In the genomic region with DNA sequence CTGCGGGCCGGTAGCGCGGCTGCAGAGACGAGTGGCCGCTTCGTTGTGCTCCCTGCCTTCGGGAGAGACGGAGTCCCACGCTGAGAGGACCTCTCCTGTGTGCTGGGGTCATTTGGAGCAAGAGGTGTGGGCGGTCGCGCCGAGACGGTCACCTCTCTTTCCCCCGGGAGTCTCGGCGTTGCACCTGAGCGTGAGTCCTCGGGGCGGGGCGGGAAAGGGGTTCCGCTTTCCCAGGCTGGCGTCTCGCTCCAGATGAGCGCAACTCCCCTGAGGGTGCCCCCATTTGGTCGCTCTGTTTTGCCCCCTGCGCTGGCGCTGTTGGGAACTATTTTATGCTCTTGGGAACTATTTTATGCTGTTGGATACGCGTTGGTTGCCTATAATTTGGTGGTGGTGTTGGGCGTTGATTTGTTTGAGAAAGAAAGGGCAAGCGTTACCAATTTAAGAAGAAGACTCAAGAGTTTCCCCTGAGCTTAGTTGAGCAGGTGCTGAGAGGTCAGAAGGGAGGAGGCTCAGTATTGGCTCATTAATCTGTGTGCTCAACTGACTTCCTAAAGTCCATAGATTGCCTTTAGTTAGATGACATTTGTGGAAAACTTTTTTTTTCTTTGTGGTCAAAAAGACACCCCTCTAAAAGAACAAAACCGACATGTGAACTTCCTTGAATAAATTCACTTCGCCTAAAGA, we compare ENCODE assay signal across 8 cellular contexts. TPM values are rescaled to one million over a fixed set of nuclear protein-coding genes. Genes with fewer than 3 reads are reported as not detected.
DNase-seq lines count a peak whose midpoint lies in the region; ATAC-seq, FAIRE-seq and TF ChIP-seq lines count a peak whose summit lies in the region.

No MANE protein-coding gene starts in this region.

- ATAC-seq in HG03064 (IDR thresholded peaks at IDR 0.05; ENCODE audit: low read depth, unreplicated experiment), result peak; percentile 27

- H3K4me3 ChIP-seq in fibroblast of mammary gland (ENCODE audit: control insufficient read depth, low read depth, low read length) (peak overlapping the region; percentile 94), neural progenitor cell (peak overlapping the region; percentile 97)

- peaks cover 2% of the 10 kb centered on the region for H3K27me3 Mint-ChIP-seq in neural progenitor cell (ENCODE audit: insufficient read depth, low read depth)

- peak overlapping the region; percentile 93 for H3K4me3 Mint-ChIP-seq in neural progenitor cell

- H3K79me2 ChIP-seq in neural progenitor cell (ENCODE audit: low read depth), result peaks cover 53% of the 10 kb centered on the region

- peaks cover 31% of the 10 kb centered on the region for H3F3A ChIP-seq in neural progenitor cell (ENCODE audit: low read depth)

- no peaks in the 10 kb centered on the region for H3K9me3 ChIP-seq in neural progenitor cell (ENCODE audit: low read depth)

- no peaks in the 10 kb centered on the region for H3K27me3 ChIP-seq in neural progenitor cell

- H3K36me3 Mint-ChIP-seq in neural progenitor cell, result peaks cover 2% of the 10 kb centered on the region

- H3K9ac ChIP-seq in neural progenitor cell, result peak overlapping the region; percentile 64

- H3K4me2 ChIP-seq in neural progenitor cell, result peak overlapping the region; percentile 87

- H3K4me1 ChIP-seq in neural progenitor cell, result peaks cover 40% of the 10 kb centered on the region

- peak overlapping the region; percentile 89 for H3K27ac ChIP-seq in neural progenitor cell

- DNase-seq in activated CD4-positive, CD25-positive, alpha-beta regulatory T cell treated with anti-CD3 and anti-CD28 coated beads, Interleukin-2, amount 50 U/mL, for 16 hours (ENCODE audit: low read depth, low spot score), result peak; percentile 14
- DNase-seq in activated CD4-positive, CD25-positive, alpha-beta regulatory T cell treated with anti-CD3 and anti-CD28 coated beads, Interleukin-2, amount 50 U/mL, for 72 hours, result no peak
- DNase-seq in NCI-H69 (lab: John Stamatoyannopoulos, UW), result peak; percentile 88
- peak; percentile 67 to 68 for DNase-seq in activated T-cell treated with anti-CD3 and anti-CD28 coated beads, Interleukin-2, amount 50 U/mL, for 48 hours
- no peak for DNase-seq in fibroblast of mammary gland (ENCODE audit: low read depth)
- DNase-seq in neural progenitor cell (ENCODE audit: low spot score), result peak; percentile 54
- peak; percentile 36 for DNase-seq in urothelium cell line (ENCODE audit: low spot score)

- peak overlapping the region; percentile 95 for H2AFZ ChIP-seq in neural progenitor cell (replicated peaks)

- no peak for FAIRE-seq in urothelium cell line (lab: Jason Lieb, UNC)

- peaks cover 33% of the 10 kb centered on the region for H4K20me1 ChIP-seq in neural progenitor cell (ENCODE audit: low read depth)

- no peaks in the 10 kb centered on the region for H3K9me3 Mint-ChIP-seq in neural progenitor cell

- peaks cover 21% of the 10 kb centered on the region for H3K4me1 Mint-ChIP-seq in neural progenitor cell

- no peaks in the 10 kb centered on the region for H3K36me3 ChIP-seq in neural progenitor cell

- peak overlapping the region; percentile 31 for H3K27ac Mint-ChIP-seq in neural progenitor cell

- TF ChIP-seq CTCF in fibroblast of mammary gland (conservative IDR thresholded peaks at IDR 0.05; ENCODE audit: control insufficient read depth, insufficient read depth, low read depth, low read length) (no peak), neural progenitor cell (IDR thresholded peaks at IDR 0.05) (no peak)

RNA-seq across cellular contexts. Expression of gene LRRC8B, which starts 0.7 kb away (rescaled TPM):
- total RNA-seq in neural progenitor cell (ENCODE audit: low replicate concordance), result 28.4 and 37.3 TPM in 2 replicates

Comparison
In these comparisons a context has a peak if more than half of its experiments do, and no peak if none do; other contexts are left out.
1. DNase-seq: peak in activated CD4-positive, CD25-positive, alpha-beta regulatory T cell treated with anti-CD3 and anti-CD28 coated beads, Interleukin-2, amount 50 U/mL, for 16 hours (single experiment), NCI-H69 (single experiment), activated T-cell treated with anti-CD3 and anti-CD28 coated beads, Interleukin-2, amount 50 U/mL, for 48 hours (2 of 2), neural progenitor cell (single experiment) and urothelium cell line (single experiment); none in activated CD4-positive, CD25-positive, alpha-beta regulatory T cell treated with anti-CD3 and anti-CD28 coated beads, Interleukin-2, amount 50 U/mL, for 72 hours (single experiment) and fibroblast of mammary gland (single experiment).